18 cellular contexts compared by ENCODE assay signal in the genomic region with DNA sequence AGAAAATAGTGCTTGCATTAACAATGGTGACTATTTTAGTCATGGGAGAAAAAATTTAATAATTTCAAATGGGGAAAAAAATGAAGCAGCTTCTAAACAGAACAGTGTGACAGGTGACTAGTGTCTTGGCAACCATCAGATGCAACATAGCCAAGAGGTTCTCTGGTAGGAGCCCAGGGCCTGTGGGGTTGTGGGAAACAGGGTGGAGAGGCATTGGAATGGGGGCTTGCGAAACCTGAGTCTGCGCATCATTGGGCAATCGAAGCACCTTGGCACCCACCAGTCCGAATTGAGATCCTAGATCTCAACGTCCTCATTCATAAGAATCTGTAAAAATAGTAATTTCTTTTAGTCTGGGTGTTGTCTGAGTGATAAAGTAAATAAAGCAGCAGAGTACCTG.
"Had no signal": no experiment of that assay in that cellular context is flagged by ENCODE, and none has a peak within 500 bp of the region (broad histone marks: within the 10 kb centered on the region; RNA-seq: fewer than 3 reads in every experiment).

No MANE protein-coding gene starts in this region.

- H3K36me3 ChIP-seq: heart left ventricle, neutrophil, right atrium auricular region, tibial nerve, upper lobe of right lung, vagina had no signal

- H3K9me3 Mint-ChIP-seq: stimulated activated naive CD8-positive, alpha-beta T cell treated with anti-CD3 and anti-CD28 coated beads, Interleukin-15, Interleukin-2, amounts not matched to agents 100 ng/mL and 50 ng/mL, for 24 hours had no signal

- H3K4me3 Mint-ChIP-seq: dendritic cell treated with granulocyte-macrophage colony-stimulating factor and Interleukin-4, amounts not matched to agents 40 ng/mL and 50 ng/mL, for 4 days; effector memory CD8-positive, alpha-beta T cell; naive thymus-derived CD8-positive, alpha-beta T cell; stimulated activated memory B cell treated with anti-CD40 and anti-IgM and Interleukin-4, amounts not matched to agents 10 μg/mL and 1 μg/mL and 100 μg/mL, for 72 hours; stimulated activated naive CD8-positive, alpha-beta T cell treated with anti-CD3 and anti-CD28 coated beads, Interleukin-15, Interleukin-2, amounts not matched to agents 100 ng/mL and 50 ng/mL, for 24 hours had no signal

- H3K9me3 ChIP-seq: heart left ventricle, mucosa of descending colon, neutrophil, right atrium auricular region, tibial nerve, upper lobe of right lung, vagina had no signal

- ATAC-seq: effector memory CD8-positive, alpha-beta T cell; foreskin keratinocyte; heart left ventricle; left colon; mucosa of descending colon; naive thymus-derived CD8-positive, alpha-beta T cell; stimulated activated memory B cell treated with anti-CD40 and anti-IgM and Interleukin-4, amounts not matched to agents 10 μg/mL and 1 μg/mL and 100 μg/mL, for 72 hours; upper lobe of right lung had no signal

- DNase-seq: effector memory CD8-positive, alpha-beta T cell; erythroblast; foreskin keratinocyte; heart left ventricle; hippocampal formation; left colon; mucosa of descending colon; naive thymus-derived CD8-positive, alpha-beta T cell; stimulated activated CD4-positive, alpha-beta T cell treated with anti-CD3 and anti-CD28 coated beads, Interleukin-4, amount 100 ng/mL, for 24 hours; upper lobe of right lung had no signal

- H3K27ac ChIP-seq: foreskin keratinocyte, heart left ventricle, neutrophil, right atrium auricular region, tibial nerve, upper lobe of right lung, vagina had no signal

- H3K4me1 Mint-ChIP-seq: stimulated activated memory B cell treated with anti-CD40 and anti-IgM and Interleukin-4, amounts not matched to agents 10 μg/mL and 1 μg/mL and 100 μg/mL, for 72 hours had no signal

- H3K27ac Mint-ChIP-seq: dendritic cell treated with granulocyte-macrophage colony-stimulating factor and Interleukin-4, amounts not matched to agents 40 ng/mL and 50 ng/mL, for 4 days; effector memory CD8-positive, alpha-beta T cell; naive thymus-derived CD8-positive, alpha-beta T cell; stimulated activated memory B cell treated with anti-CD40 and anti-IgM and Interleukin-4, amounts not matched to agents 10 μg/mL and 1 μg/mL and 100 μg/mL, for 72 hours; stimulated activated naive CD8-positive, alpha-beta T cell treated with anti-CD3 and anti-CD28 coated beads, Interleukin-15, Interleukin-2, amounts not matched to agents 100 ng/mL and 50 ng/mL, for 24 hours had no signal

- H3K27me3 Mint-ChIP-seq: effector memory CD8-positive, alpha-beta T cell; naive thymus-derived CD8-positive, alpha-beta T cell; stimulated activated memory B cell treated with anti-CD40 and anti-IgM and Interleukin-4, amounts not matched to agents 10 μg/mL and 1 μg/mL and 100 μg/mL, for 72 hours had no signal

- H3K4me1 ChIP-seq: foreskin keratinocyte, heart left ventricle, right atrium auricular region, upper lobe of right lung, vagina had no signal

- H3K36me3 Mint-ChIP-seq: naive thymus-derived CD8-positive, alpha-beta T cell; stimulated activated memory B cell treated with anti-CD40 and anti-IgM and Interleukin-4, amounts not matched to agents 10 μg/mL and 1 μg/mL and 100 μg/mL, for 72 hours had no signal

- H3K4me3 ChIP-seq: heart left ventricle, mucosa of descending colon, right atrium auricular region, smooth muscle cell, tibial nerve, upper lobe of right lung, vagina had no signal

- H3K27me3 ChIP-seq: foreskin keratinocyte, heart left ventricle, right atrium auricular region, tibial nerve, upper lobe of right lung, vagina had no signal
